Comparison of ENCODE assay signal across 1 cellular context in genomic region chr5:5351288-5352089, GRCh38.
TF ChIP-seq lines count a peak whose summit lies in the region.

No MANE protein-coding gene starts in this region.

TF ChIP-seq in HepG2, 621 proteins besides CTCF, POLR2A, EP300 and RAD21 (continued from another document and continues in another):
- TF ChIP-seq FOXP4 (CRISPR knock-in tag; IDR thresholded peaks at IDR 0.05) = peak; percentile 41; the same call in 1 of the 2 replicates
- no peak for TF ChIP-seq ZNF430 (CRISPR knock-in tag; IDR thresholded peaks at IDR 0.05)
- no peak for TF ChIP-seq PRDM4 (CRISPR knock-in tag; IDR thresholded peaks at IDR 0.05; ENCODE audit: borderline replicate concordance)
- no peak for TF ChIP-seq SP140L (CRISPR knock-in tag; IDR thresholded peaks at IDR 0.05; ENCODE audit: borderline replicate concordance)
- peak; percentile 80; the same call in 1 of the 2 replicates for TF ChIP-seq HOMEZ (CRISPR knock-in tag; IDR thresholded peaks at IDR 0.05; ENCODE audit: low read depth)
- TF ChIP-seq ZNF660 (CRISPR knock-in tag; IDR thresholded peaks at IDR 0.05; ENCODE audit: borderline replicate concordance, low read depth) = no peak
- TF ChIP-seq ZNF724P (CRISPR knock-in tag; IDR thresholded peaks at IDR 0.05; ENCODE audit: borderline replicate concordance) = no peak
- TF ChIP-seq ZBED4 (CRISPR knock-in tag; IDR thresholded peaks at IDR 0.05; ENCODE audit: borderline replicate concordance) = no peak
- TF ChIP-seq ZNF256 (CRISPR knock-in tag; conservative IDR thresholded peaks at IDR 0.05) = no peak
- TF ChIP-seq ZSCAN30 (CRISPR knock-in tag; IDR thresholded peaks at IDR 0.05) = no peak
- TF ChIP-seq ZNF616 (CRISPR knock-in tag; IDR thresholded peaks at IDR 0.05; ENCODE audit: low read depth) = no peak
- TF ChIP-seq ZNF720 (CRISPR knock-in tag; IDR thresholded peaks at IDR 0.05) = no peak
- TF ChIP-seq GTF3A (CRISPR knock-in tag; conservative IDR thresholded peaks at IDR 0.05) = no peak
- TF ChIP-seq ZNF639 (CRISPR knock-in tag; conservative IDR thresholded peaks at IDR 0.05) = no peak
- TF ChIP-seq PCBP2 (optimal IDR thresholded peaks at IDR 0.05; ENCODE audit: low read depth, low read length, poor library complexity, severe bottlenecking) = no peak
- peak; percentile 76 for TF ChIP-seq MED1 (CRISPR knock-in tag; IDR thresholded peaks at IDR 0.05)
- TF ChIP-seq ERF (CRISPR knock-in tag; IDR thresholded peaks at IDR 0.05) = no peak; the same call in 1 of the 2 replicates
- TF ChIP-seq KAT7 (CRISPR knock-in tag; IDR thresholded peaks at IDR 0.05; ENCODE audit: borderline replicate concordance) = no peak
- TF ChIP-seq ZNF275 (CRISPR knock-in tag; IDR thresholded peaks at IDR 0.05; ENCODE audit: borderline replicate concordance) = no peak
- 0 out of 2 replicates have a peak, but pooled peaks have one; percentile 29 for TF ChIP-seq ZNF614 (CRISPR knock-in tag; IDR thresholded peaks at IDR 0.05; ENCODE audit: borderline replicate concordance)
- TF ChIP-seq THAP9 (CRISPR knock-in tag; IDR thresholded peaks at IDR 0.05; ENCODE audit: borderline replicate concordance) = 0 out of 2 replicates have a peak, but pooled peaks have one; percentile 23
- TF ChIP-seq GATAD1 (CRISPR knock-in tag; IDR thresholded peaks at IDR 0.05) = no peak
- TF ChIP-seq ZSCAN22 (CRISPR knock-in tag; IDR thresholded peaks at IDR 0.05) = no peak
- TF ChIP-seq KLF15 (CRISPR knock-in tag; IDR thresholded peaks at IDR 0.05; ENCODE audit: borderline replicate concordance) = no peak
- TF ChIP-seq FOXP1 (IDR thresholded peaks at IDR 0.05) = no peak
- TF ChIP-seq FOXP1 (CRISPR knock-in tag; IDR thresholded peaks at IDR 0.05) = 0 out of 2 replicates have a peak, but pooled peaks have one; percentile 16
- TF ChIP-seq RARA (CRISPR knock-in tag; IDR thresholded peaks at IDR 0.05) = peak; percentile 57; the same call in 1 of the 2 replicates
- TF ChIP-seq ZSCAN9 (CRISPR knock-in tag; IDR thresholded peaks at IDR 0.05; ENCODE audit: borderline replicate concordance) = no peak
- no peak for TF ChIP-seq ZNF567 (CRISPR knock-in tag; IDR thresholded peaks at IDR 0.05; ENCODE audit: borderline replicate concordance)
- TF ChIP-seq JARID2 (CRISPR knock-in tag; IDR thresholded peaks at IDR 0.05; ENCODE audit: insufficient replicate concordance) = no peak
- no peak for TF ChIP-seq CHCHD3 (CRISPR knock-in tag; IDR thresholded peaks at IDR 0.05)
- no peak for TF ChIP-seq RELA (CRISPR knock-in tag; IDR thresholded peaks at IDR 0.05)
- TF ChIP-seq CCDC6 (CRISPR knock-in tag; IDR thresholded peaks at IDR 0.05) = no peak
- TF ChIP-seq ZNF740 (CRISPR knock-in tag; IDR thresholded peaks at IDR 0.05) = no peak
- no peak for TF ChIP-seq ZUFSP (CRISPR knock-in tag; IDR thresholded peaks at IDR 0.05; ENCODE audit: borderline replicate concordance)
- TF ChIP-seq ZNF841 (CRISPR knock-in tag; IDR thresholded peaks at IDR 0.05; ENCODE audit: borderline replicate concordance) = no peak
- TF ChIP-seq ZNF10 (CRISPR knock-in tag; IDR thresholded peaks at IDR 0.05; ENCODE audit: borderline replicate concordance, low read depth) = no peak
- no peak for TF ChIP-seq IRX3 (CRISPR knock-in tag; IDR thresholded peaks at IDR 0.05; ENCODE audit: borderline replicate concordance, low read depth)
- no peak for TF ChIP-seq ISX (CRISPR knock-in tag; conservative IDR thresholded peaks at IDR 0.05)
- no peak for TF ChIP-seq THAP11 (CRISPR knock-in tag; IDR thresholded peaks at IDR 0.05)
- TF ChIP-seq TARDBP (CRISPR knock-in tag; IDR thresholded peaks at IDR 0.05) = 0 out of 2 replicates have a peak, but pooled peaks have one; percentile 42
- no peak for TF ChIP-seq RAD51 (IDR thresholded peaks at IDR 0.05; ENCODE audit: borderline replicate concordance)
- no peak for TF ChIP-seq E2F2 (CRISPR knock-in tag; IDR thresholded peaks at IDR 0.05; ENCODE audit: borderline replicate concordance)
- TF ChIP-seq KLF13 (CRISPR knock-in tag; IDR thresholded peaks at IDR 0.05) = no peak
- no peak for TF ChIP-seq MZF1 (CRISPR knock-in tag; IDR thresholded peaks at IDR 0.05; ENCODE audit: borderline replicate concordance)
